ENCODE assay signal across 1 cellular context in the genomic region with DNA sequence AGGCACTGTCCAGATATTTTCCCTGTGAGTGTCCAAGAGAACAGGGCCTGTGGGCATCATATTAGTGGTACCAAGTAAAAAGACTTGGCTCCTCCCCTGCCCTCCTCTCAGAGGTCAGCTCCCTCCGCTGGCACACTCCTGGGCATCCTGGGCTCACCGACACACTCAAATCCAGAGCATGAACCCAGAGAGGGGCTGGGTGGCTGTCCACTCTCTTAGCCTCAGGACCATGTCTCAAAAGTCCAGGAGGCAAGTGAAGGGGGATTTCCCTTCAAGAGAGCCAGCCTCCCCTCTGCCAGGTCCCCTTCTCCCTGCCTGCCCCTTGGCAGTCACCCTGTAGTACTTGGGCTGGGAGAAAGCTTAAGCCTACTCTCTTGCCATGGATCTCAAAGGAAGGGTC.
TF ChIP-seq lines count a peak whose summit lies in the region.

No MANE protein-coding gene starts in this region.

TF ChIP-seq in HCT116, 20 proteins besides CTCF, POLR2A, EP300 and RAD21 (continued from another document):
- TF ChIP-seq YY1 (IDR thresholded peaks at IDR 0.05; ENCODE audit: extremely low read depth, insufficient replicate concordance, low read depth, low read length), result no peak
- TF ChIP-seq ZFX (IDR thresholded peaks at IDR 0.05), result no peak
